21 cellular contexts compared by ENCODE assay signal in the genomic region with DNA sequence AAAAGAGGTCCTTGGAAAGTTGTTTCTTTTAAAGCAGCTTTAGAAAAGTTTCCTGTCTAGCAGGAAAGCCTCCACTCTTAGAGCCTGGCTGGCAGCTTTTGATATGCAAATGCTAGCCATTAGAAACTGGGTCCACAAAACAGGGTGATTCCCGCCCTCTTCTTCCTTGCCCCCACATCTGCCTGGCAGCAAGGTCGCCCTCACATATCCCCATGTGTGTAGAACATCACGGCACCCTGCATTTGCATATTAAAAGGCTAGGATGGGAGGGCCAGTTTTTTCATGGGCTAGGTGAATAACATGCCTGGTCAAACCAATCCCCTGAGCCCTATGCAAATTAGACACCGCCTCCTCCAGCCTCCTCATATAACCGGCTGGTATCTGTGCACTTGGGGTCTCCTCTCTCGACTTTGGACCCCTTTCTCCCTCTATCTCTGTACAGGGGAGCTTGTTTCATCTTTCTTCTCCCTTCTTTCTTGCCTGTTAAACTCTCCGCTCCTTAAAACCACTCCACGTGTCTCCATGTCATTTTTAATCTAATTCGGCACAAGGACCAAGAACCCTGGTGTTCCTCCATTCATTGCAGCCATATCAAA.
"Had no signal": no experiment of that assay in that cellular context is flagged by ENCODE, and none has a peak within 500 bp of the region (broad histone marks: within the 10 kb centered on the region; RNA-seq: fewer than 3 reads in every experiment).

No MANE protein-coding gene starts in this region.

- H3K27me3 ChIP-seq: neutrophil, sigmoid colon, stomach, vagina had no signal

- H3K9me3 ChIP-seq: neutrophil, vagina had no signal

- H3K27me3 Mint-ChIP-seq: activated CD4-positive, alpha-beta T cell treated with anti-CD3 and anti-CD28 coated beads, Interleukin-2, amount 10 ng/mL, durations not matched to agents 24 days and 14 days; dendritic cell treated with granulocyte-macrophage colony-stimulating factor and Interleukin-4, amounts not matched to agents 40 ng/mL and 50 ng/mL, for 4 days; naive thymus-derived CD8-positive, alpha-beta T cell had no signal

- H3K4me3 ChIP-seq: sigmoid colon, stomach, vagina had no signal

- H3K4me1 ChIP-seq: parathyroid adenoma, sigmoid colon, stomach, vagina had no signal

- H3K9ac ChIP-seq: parathyroid adenoma had no signal

- H3K4me3 Mint-ChIP-seq: activated CD4-positive, alpha-beta T cell treated with anti-CD3 and anti-CD28 coated beads, Interleukin-2, amount 10 ng/mL, durations not matched to agents 24 days and 14 days; activated T-cell treated with anti-CD3 and anti-CD28 coated beads, Interleukin-2, amount 50 U/mL, for 72 hours; dendritic cell treated with granulocyte-macrophage colony-stimulating factor and Interleukin-4, amounts not matched to agents 40 ng/mL and 50 ng/mL, for 4 days; immature natural killer cell; naive thymus-derived CD8-positive, alpha-beta T cell; stimulated activated effector memory CD8-positive, alpha-beta T cell treated with anti-CD3 and anti-CD28 coated beads, Interleukin-12 subunit alpha, Interleukin-12 subunit beta, amount 100 ng/mL, for 72 hours had no signal

- H3K4me1 Mint-ChIP-seq: activated CD4-positive, alpha-beta T cell treated with anti-CD3 and anti-CD28 coated beads, Interleukin-2, amount 10 ng/mL, durations not matched to agents 24 days and 14 days; immature natural killer cell; naive thymus-derived CD8-positive, alpha-beta T cell; stimulated activated effector memory CD8-positive, alpha-beta T cell treated with anti-CD3 and anti-CD28 coated beads, Interleukin-12 subunit alpha, Interleukin-12 subunit beta, amount 100 ng/mL, for 72 hours had no signal

- H3K27ac ChIP-seq: neutrophil, parathyroid adenoma, sigmoid colon, stomach, vagina had no signal

- H3K36me3 ChIP-seq: neutrophil, sigmoid colon, stomach, vagina had no signal

- H3K36me3 Mint-ChIP-seq: immature natural killer cell; naive thymus-derived CD8-positive, alpha-beta T cell; stimulated activated effector memory CD8-positive, alpha-beta T cell treated with anti-CD3 and anti-CD28 coated beads, Interleukin-12 subunit alpha, Interleukin-12 subunit beta, amount 100 ng/mL, for 72 hours had no signal

- DNase-seq: activated CD4-positive, alpha-beta T cell treated with anti-CD3 and anti-CD28 coated beads, Interleukin-2, amount 10 ng/mL, durations not matched to agents 24 days and 14 days; activated CD4-positive, CD25-positive, alpha-beta regulatory T cell; activated effector memory CD4-positive, alpha-beta T cell treated with anti-CD3 and anti-CD28 coated beads, Interleukin-2, amount 50 U/mL, for 16 hours; activated naive CD4-positive, alpha-beta T cell treated with anti-CD3 and anti-CD28 coated beads, Interleukin-2, amount 50 U/mL, for 16 hours; activated T-cell treated with anti-CD3 and anti-CD28 coated beads, Interleukin-2, amount 50 U/mL, for 72 hours; aorta; effector CD8-positive, alpha-beta T cell; immature natural killer cell; mesenchymal stem cell; naive thymus-derived CD8-positive, alpha-beta T cell; sigmoid colon; stimulated activated CD4-positive, alpha-beta T cell treated with anti-CD3 and anti-CD28 coated beads, Interleukin-4, amount 100 ng/mL, for 24 hours; stomach; T-helper 1 cell; T-helper 9 cell; trophoblast cell had no signal

- H3K27ac Mint-ChIP-seq: activated CD4-positive, alpha-beta T cell treated with anti-CD3 and anti-CD28 coated beads, Interleukin-2, amount 10 ng/mL, durations not matched to agents 24 days and 14 days; activated T-cell treated with anti-CD3 and anti-CD28 coated beads, Interleukin-2, amount 50 U/mL, for 72 hours; dendritic cell treated with granulocyte-macrophage colony-stimulating factor and Interleukin-4, amounts not matched to agents 40 ng/mL and 50 ng/mL, for 4 days; immature natural killer cell; naive thymus-derived CD8-positive, alpha-beta T cell; stimulated activated effector memory CD8-positive, alpha-beta T cell treated with anti-CD3 and anti-CD28 coated beads, Interleukin-12 subunit alpha, Interleukin-12 subunit beta, amount 100 ng/mL, for 72 hours had no signal

- ATAC-seq: activated T-cell treated with anti-CD3 and anti-CD28 coated beads, Interleukin-2, amount 50 U/mL, for 72 hours; naive thymus-derived CD8-positive, alpha-beta T cell; stimulated activated effector memory CD8-positive, alpha-beta T cell treated with anti-CD3 and anti-CD28 coated beads, Interleukin-12 subunit alpha, Interleukin-12 subunit beta, amount 100 ng/mL, for 72 hours had no signal
